Comparison of ENCODE assay signal across 16 cellular contexts in the genomic region with DNA sequence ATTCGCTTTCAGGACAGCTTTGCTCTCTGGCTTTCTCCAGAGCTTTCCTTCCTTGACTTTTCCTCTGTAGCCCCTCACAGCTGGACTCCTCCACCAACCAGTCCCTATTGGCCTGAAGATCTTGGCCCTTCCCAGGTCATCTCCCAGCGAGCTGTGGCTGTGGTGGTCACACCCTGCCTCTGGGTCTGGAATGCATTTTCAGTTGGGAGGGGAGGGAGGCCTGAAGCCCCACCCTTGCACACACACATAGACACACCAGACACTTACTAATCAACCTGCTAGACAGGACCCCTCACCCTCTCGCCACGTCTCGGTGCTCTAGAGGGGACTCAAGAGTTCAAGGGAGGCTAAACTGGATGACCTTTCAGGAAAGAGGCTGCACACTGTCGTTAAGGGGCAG. TPM values are rescaled to one million over a fixed set of nuclear protein-coding genes. Genes with fewer than 3 reads are reported as not detected.
DNase-seq lines count a peak whose midpoint lies in the region; ATAC-seq and TF ChIP-seq lines count a peak whose summit lies in the region.
"Had no signal": no experiment of that assay in that cellular context is flagged by ENCODE, and none has a peak within 500 bp of the region (broad histone marks: within the 10 kb centered on the region; RNA-seq: fewer than 3 reads in every experiment).

No MANE protein-coding gene starts in this region.

- TF ChIP-seq CTCF in GM23338 (conservative IDR thresholded peaks at IDR 0.05; ENCODE audit: low read depth in 2 of 2) (no peak), chondrocyte (IDR thresholded peaks at IDR 0.05) (no peak)

- H3K27me3 ChIP-seq in GM23338 (ENCODE audit: insufficient read depth): no peaks in the 10 kb centered on the region
- no peaks in the 10 kb centered on the region for H3K27me3 ChIP-seq in muscle layer of colon (ENCODE audit: control insufficient read depth in 1 of 2, insufficient read depth in 2 of 2, low read length in 2 of 2)
- H3K27me3 ChIP-seq in subcutaneous abdominal adipose tissue (ENCODE audit: control insufficient read depth in 5 of 5, insufficient read depth in 4 of 5, low read length in 5 of 5): no peaks in the 10 kb centered on the region

- H3K36me3 ChIP-seq in GM23338 (ENCODE audit: insufficient read depth) (peaks cover 4% of the 10 kb centered on the region), muscle layer of colon (ENCODE audit: insufficient read depth, low read length) (peaks cover 66% of the 10 kb centered on the region), subcutaneous abdominal adipose tissue (ENCODE audit: control insufficient read depth in 5 of 5, insufficient read depth in 5 of 5, low read length in 5 of 5) (peaks cover 14 to 73% (median 65%) of the 10 kb centered on the region in 5 donors)

- ATAC-seq in GM23338: no peak
- ATAC-seq in activated T-cell treated with anti-CD3 and anti-CD28 coated beads, Interleukin-2, amount 50 U/mL, for 4 hours: no peak
- ATAC-seq in HG03175 (IDR thresholded peaks at IDR 0.05; ENCODE audit: unreplicated experiment): no peak
- ATAC-seq: naive thymus-derived CD8-positive, alpha-beta T cell had no signal

- H3K4me2 ChIP-seq in GM23338: no peak overlapping the region

- no peaks in the 10 kb centered on the region for H3K9me2 ChIP-seq in GM23338 (ENCODE audit: insufficient read depth)

- no peaks in the 10 kb centered on the region for H3K9me3 Mint-ChIP-seq in GM23338
- H3K9me3 Mint-ChIP-seq in chondrocyte (ENCODE audit: low read depth): no peaks in the 10 kb centered on the region
- H3K9me3 Mint-ChIP-seq in activated T-cell treated with anti-CD3 and anti-CD28 coated beads, Interleukin-2, amount 50 U/mL, for 4 hours: no peaks in the 10 kb centered on the region
- H3K9me3 Mint-ChIP-seq: activated T-helper 1 cell treated with anti-CD3 and anti-CD28 coated beads, Interleukin-12 subunit alpha, Interleukin-12 subunit beta, Interleukin-2, Interleukin-4 antibody, amounts not matched to agents 30 ng/mL and 10 ng/mL and 1 ng/mL, durations not matched to agents 14 hours and 24 hours and 36 hours; naive thymus-derived CD8-positive, alpha-beta T cell had no signal

- H3K4me3 ChIP-seq in GM23338 (no peak overlapping the region), muscle layer of colon (ENCODE audit: low read depth in 1 of 2, low read length in 2 of 2) (no peak overlapping the region), subcutaneous abdominal adipose tissue (ENCODE audit: low read depth in 1 of 5, low read length in 5 of 5) (no peak overlapping the region)

- H3K9ac ChIP-seq in muscle layer of colon (ENCODE audit: low read length) (no peak overlapping the region), subcutaneous abdominal adipose tissue (ENCODE audit: low read length in 5 of 5) (no peak overlapping the region)

- H3K27ac Mint-ChIP-seq in GM23338: peak overlapping the region; percentile 51
- H3K27ac Mint-ChIP-seq in chondrocyte (ENCODE audit: unreplicated experiment): peak overlapping the region; percentile 80
- H3K27ac Mint-ChIP-seq: activated T-helper 1 cell treated with anti-CD3 and anti-CD28 coated beads, Interleukin-12 subunit alpha, Interleukin-12 subunit beta, Interleukin-2, Interleukin-4 antibody, amounts not matched to agents 30 ng/mL and 10 ng/mL and 1 ng/mL, durations not matched to agents 14 hours and 24 hours and 36 hours; B cell had no signal

- H3K4me3 Mint-ChIP-seq in GM23338: no peak overlapping the region; the same call in 2 of the 3 replicates
- no peak overlapping the region for H3K4me3 Mint-ChIP-seq in chondrocyte (ENCODE audit: unreplicated experiment)
- H3K4me3 Mint-ChIP-seq in activated T-cell treated with anti-CD3 and anti-CD28 coated beads, Interleukin-2, amount 50 U/mL, for 4 hours: no peak overlapping the region
- H3K4me3 Mint-ChIP-seq: activated T-helper 1 cell treated with anti-CD3 and anti-CD28 coated beads, Interleukin-12 subunit alpha, Interleukin-12 subunit beta, Interleukin-2, Interleukin-4 antibody, amounts not matched to agents 30 ng/mL and 10 ng/mL and 1 ng/mL, durations not matched to agents 14 hours and 24 hours and 36 hours; B cell; naive thymus-derived CD8-positive, alpha-beta T cell had no signal

- H3K36me3 Mint-ChIP-seq in GM23338 (ENCODE audit: low read depth) (peaks cover 65% of the 10 kb centered on the region), chondrocyte (ENCODE audit: low read depth) (peaks cover 40% of the 10 kb centered on the region)
- peaks cover 2% of the 10 kb centered on the region for H3K36me3 Mint-ChIP-seq in activated T-cell treated with anti-CD3 and anti-CD28 coated beads, Interleukin-2, amount 50 U/mL, for 4 hours (ENCODE audit: insufficient read depth)
- H3K36me3 Mint-ChIP-seq: naive thymus-derived CD8-positive, alpha-beta T cell had no signal

- H3K27me3 Mint-ChIP-seq in GM23338 (ENCODE audit: insufficient read depth, low read depth, poor library complexity) (peaks cover 3% of the 10 kb centered on the region), chondrocyte (ENCODE audit: low read depth) (no peaks in the 10 kb centered on the region)
- H3K27me3 Mint-ChIP-seq in activated T-cell treated with anti-CD3 and anti-CD28 coated beads, Interleukin-2, amount 50 U/mL, for 4 hours (ENCODE audit: low read depth): peaks cover 4% of the 10 kb centered on the region
- H3K27me3 Mint-ChIP-seq: B cell had no signal

- H3K4me1 ChIP-seq in GM23338 (ENCODE audit: insufficient read depth) (peaks cover 13% of the 10 kb centered on the region; the same call in 1 of the 2 replicates), muscle layer of colon (ENCODE audit: insufficient read depth, low read length) (peaks cover 66% of the 10 kb centered on the region), subcutaneous abdominal adipose tissue (ENCODE audit: control insufficient read depth in 5 of 5, insufficient read depth in 5 of 5, low read length in 5 of 5) (peaks cover 6 to 62% (median 60%) of the 10 kb centered on the region in 5 donors)

- DNase-seq in GM23338 (ENCODE audit: low spot score): no peak
- no peak for DNase-seq in chondrocyte (ENCODE audit: low spot score)
- DNase-seq in activated T-cell treated with anti-CD3 and anti-CD28 coated beads, Interleukin-2, amount 50 U/mL, for 4 hours: no peak
- DNase-seq in DMS114 treated with DMSO at 0.1 percent for 48 hours (lab: John Stamatoyannopoulos, UW; ENCODE audit: unreplicated experiment): no peak
- DNase-seq in RKO (ENCODE audit: low spot score): no peak
- DNase-seq: DMS79 treated with DMSO at 0.1 percent for 48 hours; effector CD8-positive, alpha-beta T cell; Kasumi-1; naive thymus-derived CD8-positive, alpha-beta T cell; NCI-H524 treated with DMSO at 0.1 percent for 48 hours; stimulated activated CD4-positive, alpha-beta T cell treated with anti-CD3 and anti-CD28 coated beads, Interleukin-12 subunit alpha, Interleukin-12 subunit beta, amount 100 ng/mL, for 4 hours had no signal

- no peak overlapping the region for H2AFZ ChIP-seq in GM23338

- peaks cover 12% of the 10 kb centered on the region for H4K20me1 ChIP-seq in GM23338 (replicated peaks; ENCODE audit: insufficient read depth)

- H3K79me2 ChIP-seq in GM23338 (replicated peaks; ENCODE audit: insufficient read depth): peaks cover 29% of the 10 kb centered on the region

- H3K9me3 ChIP-seq in muscle layer of colon (ENCODE audit: low read length) (no peaks in the 10 kb centered on the region), subcutaneous abdominal adipose tissue (ENCODE audit: control insufficient read depth in 5 of 5, low read length in 5 of 5) (no peaks in the 10 kb centered on the region)

- H3F3A ChIP-seq in GM23338 (replicated peaks; ENCODE audit: low read depth): no peaks in the 10 kb centered on the region

- H3K4me1 Mint-ChIP-seq in GM23338: peaks cover 50% of the 10 kb centered on the region
- peaks cover 46% of the 10 kb centered on the region for H3K4me1 Mint-ChIP-seq in chondrocyte (ENCODE audit: low read depth)
- H3K4me1 Mint-ChIP-seq in activated T-cell treated with anti-CD3 and anti-CD28 coated beads, Interleukin-2, amount 50 U/mL, for 4 hours (ENCODE audit: low read depth): no peaks in the 10 kb centered on the region

- H3K27ac ChIP-seq in GM23338 (ENCODE audit: low read depth): no peak overlapping the region; the same call in 1 of the 2 replicates
- H3K27ac ChIP-seq in muscle layer of colon (ENCODE audit: low read depth, low read length): peak overlapping the region; percentile 67
- peak overlapping the region; percentile 51 for H3K27ac ChIP-seq in subcutaneous abdominal adipose tissue (ENCODE audit: low read depth, low read length)

TF ChIP-seq in GM23338, 12 proteins besides CTCF, POLR2A, EP300 and RAD21 (continues in another document):
- TF ChIP-seq EZH2 (IDR thresholded peaks at IDR 0.05; ENCODE audit: low read depth, unreplicated experiment): no peak

RNA-seq across cellular contexts. Expression of a gene that starts 13.9 kb away (rescaled TPM):
- total RNA-seq in GM23338 (2014; rRNA removed; shearing (Covaris generic)): 38.9 and 46.4 TPM in 2 replicates
- 12.5 and 13.3 TPM in 2 replicates for polyA plus RNA-seq in GM23338 (2016; fragmentation: Nextera tagmentation; extraction: Ambion mirVana)
- total RNA-seq in chondrocyte: 25.9 to 78.0 TPM (median 72.2 TPM) in 3 replicates
- total RNA-seq in activated T-cell treated with anti-CD3 and anti-CD28 coated beads, Interleukin-2, amount 50 U/mL, for 4 hours: 1 to 10 TPM in 2 of 3 donors, under 1 TPM in 1; 0.61 to 1.3 (median 1.3) TPM
- polyA plus RNA-seq: naive thymus-derived CD8-positive, alpha-beta T cell had no signal

Comparison
In these comparisons a context has a peak if more than half of its experiments do, and no peak if none do; other contexts are left out.
1. RNA of a gene that starts 13.9 kb away (total RNA-seq): 25.9 to 78.0 TPM in chondrocyte and 38.9 to 46.4 TPM in GM23338; 0.61 to 1.3 TPM in activated T-cell treated with anti-CD3 and anti-CD28 coated beads, Interleukin-2, amount 50 U/mL, for 4 hours; every median in the first group is over 10 times any median in the second.